22 cellular contexts compared by ENCODE assay signal in the genomic region with DNA sequence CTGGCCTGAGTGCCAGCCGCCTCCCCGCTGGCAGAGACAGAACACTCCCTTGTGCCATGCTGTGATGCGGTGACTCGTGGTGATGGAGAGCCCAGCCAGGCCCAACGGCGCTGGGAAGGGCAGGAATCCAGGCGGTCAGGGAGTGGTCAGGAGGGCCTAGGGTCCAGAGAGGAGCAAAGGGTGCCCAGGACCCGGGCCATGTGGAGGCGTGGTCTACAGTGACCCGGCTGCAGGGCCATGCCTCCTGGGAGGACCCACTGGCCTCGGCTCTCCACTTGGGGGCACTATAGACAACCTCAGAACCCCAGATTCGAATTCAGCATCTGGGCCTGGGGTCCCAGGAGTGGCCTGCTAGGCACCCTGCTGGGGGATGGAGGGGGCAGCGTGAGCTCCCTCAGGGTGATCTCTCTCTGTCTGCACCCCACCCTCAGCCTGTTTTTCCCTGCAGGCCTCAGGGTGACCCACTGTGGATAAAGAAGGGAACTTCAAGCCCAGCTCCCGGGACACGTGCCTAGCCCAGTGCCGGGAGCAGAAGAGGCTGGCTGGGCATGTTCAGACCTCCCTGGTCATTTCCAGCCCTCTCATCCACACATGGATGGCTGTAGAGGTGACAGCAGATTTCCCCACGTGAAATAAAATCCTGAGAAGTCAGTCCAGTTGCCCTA. TPM values are rescaled to one million over a fixed set of nuclear protein-coding genes. Genes with fewer than 3 reads are reported as not detected.
A peak's percentile ranks its signal among the peaks of the same experiment; 100 is the strongest.
DNase-seq lines count a peak whose midpoint lies in the region; ATAC-seq, FAIRE-seq and TF ChIP-seq lines count a peak whose summit lies in the region.
"Had no signal": no experiment of that assay in that cellular context is flagged by ENCODE, and none has a peak within 500 bp of the region (broad histone marks: within the 10 kb centered on the region; RNA-seq: fewer than 3 reads in every experiment).

No MANE protein-coding gene starts in this region.

- H3K9me2 ChIP-seq in Karpas-422 (replicated peaks; ENCODE audit: insufficient read depth, low read length), result no peaks in the 10 kb centered on the region

- H3K9me3 ChIP-seq in Karpas-422 (ENCODE audit: low read length) (no peaks in the 10 kb centered on the region), GM12878 (replicated peaks; ENCODE audit: control insufficient read depth, insufficient read depth, low read length) (no peaks in the 10 kb centered on the region), neuronal stem cell (replicated peaks in 1 of 2; ENCODE audit: control insufficient read depth in 2 of 2, insufficient read depth in 1 of 2, low read depth in 1 of 2, low read length in 2 of 2) (peaks cover 0 to 2% of the 10 kb centered on the region in 2 donors)

- no peaks in the 10 kb centered on the region for H3K36me3 Mint-ChIP-seq in activated CD4-positive, alpha-beta T cell treated with anti-CD3 and anti-CD28 coated beads for 36 hours (ENCODE audit: low read depth)
- no peaks in the 10 kb centered on the region for H3K36me3 Mint-ChIP-seq in activated CD4-positive, alpha-beta T cell treated with anti-CD3 and anti-CD28 coated beads, Interleukin-2, amount 10 ng/mL, durations not matched to agents 7 days and 5 days (ENCODE audit: low read depth)
- H3K36me3 Mint-ChIP-seq: mesothelial cell of epicardium had no signal

- TF ChIP-seq EP300 in GM12878 (IDR thresholded peaks at IDR 0.05; ENCODE audit: borderline replicate concordance in 1 of 2, control insufficient read depth in 1 of 2, low read depth in 2 of 2, low read length in 2 of 2), result no peak

- POLR2A ChIA-PET in activated CD4-positive, alpha-beta T cell treated with anti-CD3 and anti-CD28 coated beads for 36 hours (lab: Charles Lee), result no interaction called here
- POLR2A ChIA-PET in activated CD4-positive, alpha-beta T cell treated with anti-CD3 and anti-CD28 coated beads, Interleukin-2, amount 10 ng/mL, durations not matched to agents 7 days and 5 days (lab: Charles Lee), result no interaction called here
- POLR2A ChIA-PET in GM12878 (lab: Charles Lee), result no interaction called here

- H2BK120ac ChIP-seq in neuronal stem cell (ENCODE audit: low read depth, low read length), result no peak overlapping the region

- H3K79me2 ChIP-seq in Karpas-422 (ENCODE audit: low read length), result no peaks in the 10 kb centered on the region
- H3K79me2 ChIP-seq in GM12878 (ENCODE audit: control insufficient read depth, insufficient read depth, low read length), result no peaks in the 10 kb centered on the region

- no peak overlapping the region for H3K4me3 ChIP-seq in Karpas-422 (ENCODE audit: low read length)
- H3K4me3 ChIP-seq in GM12878, result no peak overlapping the region
- peak overlapping the region in 1 of 2 donors; percentile 47 for H3K4me3 ChIP-seq in neuronal stem cell (ENCODE audit: low read length in 2 of 2)

- peak; percentile 16 to 28 (median 17); a peak in 3 of 6 replicates for TF ChIP-seq CTCF in GM12878 (IDR thresholded peaks at IDR 0.05 in 2 of 3, conservative IDR thresholded peaks at IDR 0.05 in 1 of 3; ENCODE audit: control insufficient read depth in 2 of 3, extremely low read depth in 1 of 3, insufficient read depth in 1 of 3, low read depth in 3 of 3, low read length in 3 of 3)

- ATAC-seq in activated CD4-positive, alpha-beta T cell treated with anti-CD3 and anti-CD28 coated beads for 36 hours, result no peak
- ATAC-seq in GM12878 (peak; percentile 67), GM18868 (IDR thresholded peaks at IDR 0.05; ENCODE audit: unreplicated experiment) (no peak)

- peak overlapping the region; percentile 48 for H4K8ac ChIP-seq in neuronal stem cell (ENCODE audit: low read depth, low read length)

- no peak overlapping the region for H4K91ac ChIP-seq in neuronal stem cell (ENCODE audit: low read depth, low read length, poor library complexity)

- no peaks in the 10 kb centered on the region for H3K4me1 Mint-ChIP-seq in activated CD4-positive, alpha-beta T cell treated with anti-CD3 and anti-CD28 coated beads for 36 hours
- no peaks in the 10 kb centered on the region for H3K4me1 Mint-ChIP-seq in activated CD4-positive, alpha-beta T cell treated with anti-CD3 and anti-CD28 coated beads, Interleukin-2, amount 10 ng/mL, durations not matched to agents 7 days and 5 days
- H3K4me1 Mint-ChIP-seq: mesothelial cell of epicardium had no signal

- H3K4me1 ChIP-seq in Karpas-422 (ENCODE audit: low read length), result no peaks in the 10 kb centered on the region
- no peaks in the 10 kb centered on the region for H3K4me1 ChIP-seq in GM12878 (ENCODE audit: control insufficient read depth, insufficient read depth, low read length)
- peaks cover 0 to 6% of the 10 kb centered on the region in 2 donors for H3K4me1 ChIP-seq in neuronal stem cell (ENCODE audit: control insufficient read depth in 2 of 2, insufficient read depth in 1 of 2, low read depth in 1 of 2, low read length in 2 of 2)

- H3K27me3 ChIP-seq in Karpas-422 (ENCODE audit: low read length) (no peaks in the 10 kb centered on the region), GM12878 (replicated peaks in 1 of 2; ENCODE audit: control insufficient read depth in 2 of 2, insufficient read depth in 2 of 2, low read length in 1 of 2) (peaks cover 0 to 1% of the 10 kb centered on the region in 2 experiments; a peak in 1 of 4 replicates), neuronal stem cell (ENCODE audit: control insufficient read depth in 3 of 3, insufficient read depth in 3 of 3, low read depth in 1 of 3, low read length in 3 of 3) (no peaks in the 10 kb centered on the region)

- H3K18ac ChIP-seq in neuronal stem cell (ENCODE audit: low read length), result no peak overlapping the region

- intact Hi-C loops in activated CD4-positive, alpha-beta T cell treated with anti-CD3 and anti-CD28 coated beads for 36 hours (cut with DNase I, micrococcal nuclease), result no loop called here
- intact Hi-C loops in GM12878 (cut with micrococcal nuclease; ENCODE audit: unreplicated experiment), result no loop called here

- RAD21 ChIA-PET in GM12878 (lab: Charles Lee; ENCODE audit: unreplicated experiment), result no interaction called here

- H3K4me3 Mint-ChIP-seq in activated CD4-positive, alpha-beta T cell treated with anti-CD3 and anti-CD28 coated beads for 36 hours, result no peak overlapping the region
- no peak overlapping the region for H3K4me3 Mint-ChIP-seq in activated CD4-positive, alpha-beta T cell treated with anti-CD3 and anti-CD28 coated beads, Interleukin-2, amount 10 ng/mL, durations not matched to agents 7 days and 5 days
- H3K4me3 Mint-ChIP-seq: mesothelial cell of epicardium had no signal

- H3K27ac Mint-ChIP-seq in activated CD4-positive, alpha-beta T cell treated with anti-CD3 and anti-CD28 coated beads for 36 hours, result no peak overlapping the region
- H3K27ac Mint-ChIP-seq in activated CD4-positive, alpha-beta T cell treated with anti-CD3 and anti-CD28 coated beads, Interleukin-2, amount 10 ng/mL, durations not matched to agents 7 days and 5 days, result no peak overlapping the region
- H3K27ac Mint-ChIP-seq: mesothelial cell of epicardium had no signal

- no peak for TF ChIP-seq RAD21 in GM12878 (IDR thresholded peaks at IDR 0.05; ENCODE audit: insufficient read depth, low read depth, low read length)

- H3K9ac ChIP-seq in Karpas-422 (ENCODE audit: low read length) (no peak overlapping the region), GM12878 (ENCODE audit: control insufficient read depth, insufficient read depth, low read length) (no peak overlapping the region), neuronal stem cell (ENCODE audit: low read depth, low read length, poor library complexity) (no peak overlapping the region)

- H3K9me3 Mint-ChIP-seq in activated CD4-positive, alpha-beta T cell treated with anti-CD3 and anti-CD28 coated beads for 36 hours (ENCODE audit: low read depth), result no peaks in the 10 kb centered on the region
- H3K9me3 Mint-ChIP-seq in activated CD4-positive, alpha-beta T cell treated with anti-CD3 and anti-CD28 coated beads, Interleukin-2, amount 10 ng/mL, durations not matched to agents 7 days and 5 days, result no peaks in the 10 kb centered on the region

- 58% methylated on average over 14 of the region's 17 CpGs for WGBS in GM12878 (ENCODE audit: insufficient coverage, insufficient replicate concordance, low lambda C conversion rate, missing lambda C conversion rate)
- WGBS in neuronal stem cell (ENCODE audit: extremely low coverage in 2 of 2, insufficient read length in 2 of 2, insufficient replicate concordance in 1 of 2), 2 donors, result no CpG with 5 or more reads among the region's 17 CpGs

- no peak overlapping the region for H2BK5ac ChIP-seq in neuronal stem cell (ENCODE audit: low read length)

- H3K36me3 ChIP-seq in Karpas-422 (ENCODE audit: insufficient read depth, low read length) (no peaks in the 10 kb centered on the region), GM12878 (ENCODE audit: control insufficient read depth in 2 of 2, insufficient read depth in 2 of 2, low read length in 1 of 2) (no peaks in the 10 kb centered on the region), neuronal stem cell (replicated peaks in 1 of 2; ENCODE audit: control insufficient read depth in 2 of 2, insufficient read depth in 2 of 2, low read length in 2 of 2) (no peaks in the 10 kb centered on the region)

- in situ Hi-C loops in GM12878 (cut with MboI), result no loop called here

- CTCF ChIA-PET in activated CD4-positive, alpha-beta T cell treated with anti-CD3 and anti-CD28 coated beads for 36 hours (lab: Charles Lee), result interaction anchor here (0.7 kb wide), 1 partner anchor 714 kb away, joined by 3 read pairs; no protein-coding TSS in a partner anchor
- CTCF ChIA-PET in activated CD4-positive, alpha-beta T cell treated with anti-CD3 and anti-CD28 coated beads, Interleukin-2, amount 10 ng/mL, durations not matched to agents 7 days and 5 days (lab: Charles Lee), result no interaction called here
- CTCF ChIA-PET in GM12878 (lab: Yijun Ruan, JAX), result no interaction called here

- no peak for FAIRE-seq in GM12878 (lab: Jason Lieb, UNC)
- FAIRE-seq: GM18507 had no signal

- peak overlapping the region; percentile 19 for H2AK5ac ChIP-seq in neuronal stem cell (ENCODE audit: low read depth, low read length)

- BruUV-seq in GM12878 (replicated peaks; lab: Mats Ljungman, UMichigan), result no TSS peak

- H3K27me3 Mint-ChIP-seq in activated CD4-positive, alpha-beta T cell treated with anti-CD3 and anti-CD28 coated beads for 36 hours, result peaks cover 5% of the 10 kb centered on the region
- peaks cover 2% of the 10 kb centered on the region for H3K27me3 Mint-ChIP-seq in activated CD4-positive, alpha-beta T cell treated with anti-CD3 and anti-CD28 coated beads, Interleukin-2, amount 10 ng/mL, durations not matched to agents 7 days and 5 days

- H3K27ac ChIP-seq in Karpas-422 (ENCODE audit: low read length) (no peak overlapping the region), GM12878 (ENCODE audit: control insufficient read depth, insufficient read depth) (no peak overlapping the region), neuronal stem cell (replicated peaks; ENCODE audit: low read length) (no peak overlapping the region)
- H3K27ac ChIP-seq: HL-60 had no signal

- no peak overlapping the region for H3K14ac ChIP-seq in neuronal stem cell (ENCODE audit: low read length)

- H3K4ac ChIP-seq in neuronal stem cell (ENCODE audit: low read length), result no peak overlapping the region

- no peak overlapping the region for H3K4me2 ChIP-seq in Karpas-422 (ENCODE audit: low read depth, low read length, poor library complexity, severe bottlenecking)
- no peak overlapping the region for H3K4me2 ChIP-seq in GM12878 (ENCODE audit: control insufficient read depth, insufficient read depth)
- H3K4me2 ChIP-seq in neuronal stem cell (ENCODE audit: insufficient read depth, low read length, poor library complexity, severe bottlenecking), result no peak overlapping the region

- SMC1A ChIA-PET in GM12878 (lab: Charles Lee; ENCODE audit: uncharacterized antibody, unreplicated experiment), result no interaction called here

- H2BK12ac ChIP-seq in neuronal stem cell (ENCODE audit: low read length), result no peak overlapping the region

- H3K23ac ChIP-seq in neuronal stem cell (ENCODE audit: low read depth, low read length, poor library complexity), result peak overlapping the region; percentile 43

- TF ChIP-seq POLR2A in GM12878 (IDR thresholded peaks at IDR 0.05; ENCODE audit: low read depth, low read length), result no peak

- DNase-seq in activated CD4-positive, alpha-beta T cell treated with anti-CD3 and anti-CD28 coated beads for 36 hours, result peak; percentile 19
- DNase-seq in activated CD4-positive, alpha-beta T cell treated with anti-CD3 and anti-CD28 coated beads, Interleukin-2, amount 10 ng/mL, durations not matched to agents 7 days and 5 days, result no peak
- DNase-seq in Karpas-422 (peak; percentile 55), GM12878 (ENCODE audit: low read depth, low spot score) (no peak), neuronal stem cell (ENCODE audit: low spot score) (no peak), kidney glomerular epithelial cell (lab: John Stamatoyannopoulos, UW) (no peak), H4 (ENCODE audit: low spot score) (no peak)
- DNase-seq: 8988T, activated gamma-delta T cell, dermis blood vessel endothelial cell, erythroblast, glutamatergic neuron, NCI-H187, NCI-H524, nucleus accumbens, trophoblast cell had no signal

- no peaks in the 10 kb centered on the region for H4K20me1 ChIP-seq in Karpas-422 (ENCODE audit: insufficient read depth, low read depth, low read length)
- H4K20me1 ChIP-seq in GM12878 (ENCODE audit: control insufficient read depth, insufficient read depth), result no peaks in the 10 kb centered on the region

- H2AFZ ChIP-seq in Karpas-422 (ENCODE audit: low read length) (no peak overlapping the region), GM12878 (ENCODE audit: control insufficient read depth, low read depth, low read length) (no peak overlapping the region), neuronal stem cell (ENCODE audit: low read length) (no peak overlapping the region)

- H3K79me1 ChIP-seq in neuronal stem cell (ENCODE audit: low read depth, low read length), result no peaks in the 10 kb centered on the region

- H2BK15ac ChIP-seq in neuronal stem cell (ENCODE audit: low read length), result peak overlapping the region; percentile 4

RNA-seq across cellular contexts. Expression of a gene that starts 13.0 kb away (rescaled TPM):
- total RNA-seq in activated CD4-positive, alpha-beta T cell treated with anti-CD3 and anti-CD28 coated beads for 36 hours, result not detected
- total RNA-seq in activated CD4-positive, alpha-beta T cell treated with anti-CD3 and anti-CD28 coated beads, Interleukin-2, amount 10 ng/mL, durations not matched to agents 7 days and 5 days, result not detected
- total RNA-seq in Karpas-422 (2014; rRNA removed; shearing (Covaris generic); ENCODE audit: low replicate concordance), result not detected in 2 replicates
- total RNA-seq in GM12878 (2013; cell fraction: nucleolus; rRNA removed), result not detected in 2 replicates
- total RNA-seq in GM12878 (2014; rRNA removed) (not detected in 2 replicates), GM12878 (2014; rRNA removed; fragmentation: Illumina TruSeq; extraction: Trizol) (not detected in 2 replicates), GM12878 (2021) (not detected in 2 replicates)
- not detected for polyA plus RNA-seq in GM12878 (2011; ENCODE audit: low read depth)
- polyA plus RNA-seq in GM12878 (2011; rRNA removed) (not detected in 2 replicates), GM12878 (2014; fragmentation: Illumina TruSeq; extraction: Trizol) (not detected in 2 replicates), GM12878 (2014; fragmentation: Nextera tagmentation; extraction: Ambion mirVana) (not detected), GM12878 (2014; rRNA removed) (not detected in 2 replicates), GM12878 (2016; fragmentation: Nextera tagmentation; extraction: Ambion mirVana) (not detected)
- not detected in 2 replicates for polyA plus RNA-seq in GM12878 (2011; cell fraction: cytosol; rRNA removed)
- polyA plus RNA-seq in GM12878 (2011; cell fraction: nucleus; rRNA removed), result not detected in 2 replicates
- not detected in 2 replicates for polyA plus RNA-seq in GM12878 (2012)
- polyA minus RNA-seq in GM12878 (2011; rRNA and poly(A)+ RNA removed), result not detected in 2 replicates
- not detected in 2 replicates for polyA minus RNA-seq in GM12878 (2011; cell fraction: cytosol; rRNA and poly(A)+ RNA removed)
- not detected in 2 replicates for polyA minus RNA-seq in GM12878 (2011; cell fraction: nucleus; rRNA and poly(A)+ RNA removed)
- 0.01 TPM for polyA plus RNA-seq in neuronal stem cell (2013, experiment 1 of 2)
- polyA plus RNA-seq in neuronal stem cell (2013, experiment 2 of 2), result not detected
- total RNA-seq in H4 (2014; rRNA removed; shearing (Covaris generic)), result not detected in 2 replicates
- total RNA-seq: activated CD8-positive, alpha-beta memory T cell treated with anti-CD3 and anti-CD28 coated beads for 36 hours; dermis blood vessel endothelial cell; kidney epithelial cell; mesothelial cell of epicardium had no signal

RNA-seq across cellular contexts. Expression of a gene that starts 39.5 kb away (rescaled TPM):
- not detected for total RNA-seq in activated CD4-positive, alpha-beta T cell treated with anti-CD3 and anti-CD28 coated beads for 36 hours
- not detected for total RNA-seq in activated CD4-positive, alpha-beta T cell treated with anti-CD3 and anti-CD28 coated beads, Interleukin-2, amount 10 ng/mL, durations not matched to agents 7 days and 5 days
- total RNA-seq in Karpas-422 (2014; rRNA removed; shearing (Covaris generic); ENCODE audit: low replicate concordance), result not detected in 2 replicates
- not detected in 2 replicates for total RNA-seq in GM12878 (2013; cell fraction: nucleolus; rRNA removed)
- total RNA-seq in GM12878 (2014; rRNA removed), result not detected in 2 replicates
- not detected in 2 replicates for total RNA-seq in GM12878 (2014; rRNA removed; fragmentation: Illumina TruSeq; extraction: Trizol)
- not detected in 2 replicates for total RNA-seq in GM12878 (2021)
- polyA plus RNA-seq in GM12878 (2011; ENCODE audit: low read depth), result not detected
- polyA plus RNA-seq in GM12878 (2011; rRNA removed), result not detected in 2 replicates
- polyA plus RNA-seq in GM12878 (2011; cell fraction: cytosol; rRNA removed), result not detected in 2 replicates
- polyA plus RNA-seq in GM12878 (2011; cell fraction: nucleus; rRNA removed), result not detected in 2 replicates
- not detected in 2 replicates for polyA plus RNA-seq in GM12878 (2012)
- polyA plus RNA-seq in GM12878 (2014; fragmentation: Illumina TruSeq; extraction: Trizol), result not detected in 2 replicates
- not detected for polyA plus RNA-seq in GM12878 (2014; fragmentation: Nextera tagmentation; extraction: Ambion mirVana)
- not detected in 2 replicates for polyA plus RNA-seq in GM12878 (2014; rRNA removed)
- not detected for polyA plus RNA-seq in GM12878 (2016; fragmentation: Nextera tagmentation; extraction: Ambion mirVana)
- polyA minus RNA-seq in GM12878 (2011; rRNA and poly(A)+ RNA removed), result 0.44 TPM in 1 of 2 replicates, not detected in the other
- not detected in 2 replicates for polyA minus RNA-seq in GM12878 (2011; cell fraction: cytosol; rRNA and poly(A)+ RNA removed)
- polyA minus RNA-seq in GM12878 (2011; cell fraction: nucleus; rRNA and poly(A)+ RNA removed), result not detected in 2 replicates
- polyA plus RNA-seq in neuronal stem cell (2013, experiment 1 of 2), result not detected
- not detected for polyA plus RNA-seq in neuronal stem cell (2013, experiment 2 of 2)
- not detected in 2 replicates for total RNA-seq in H4 (2014; rRNA removed; shearing (Covaris generic))
- total RNA-seq: activated CD8-positive, alpha-beta memory T cell treated with anti-CD3 and anti-CD28 coated beads for 36 hours; dermis blood vessel endothelial cell; kidney epithelial cell; mesothelial cell of epicardium had no signal

Comparison
In these comparisons a context has a peak if more than half of its experiments do, and no peak if none do; other contexts are left out.
1. DNase-seq: peak in activated CD4-positive, alpha-beta T cell treated with anti-CD3 and anti-CD28 coated beads for 36 hours (single experiment) and Karpas-422 (single experiment); none in activated CD4-positive, alpha-beta T cell treated with anti-CD3 and anti-CD28 coated beads, Interleukin-2, amount 10 ng/mL, durations not matched to agents 7 days and 5 days (single experiment), GM12878 (single experiment), neuronal stem cell (single experiment), kidney glomerular epithelial cell (single experiment) and H4 (single experiment).